Comparison of ENCODE assay signal across 8 cellular contexts in the genomic region with DNA sequence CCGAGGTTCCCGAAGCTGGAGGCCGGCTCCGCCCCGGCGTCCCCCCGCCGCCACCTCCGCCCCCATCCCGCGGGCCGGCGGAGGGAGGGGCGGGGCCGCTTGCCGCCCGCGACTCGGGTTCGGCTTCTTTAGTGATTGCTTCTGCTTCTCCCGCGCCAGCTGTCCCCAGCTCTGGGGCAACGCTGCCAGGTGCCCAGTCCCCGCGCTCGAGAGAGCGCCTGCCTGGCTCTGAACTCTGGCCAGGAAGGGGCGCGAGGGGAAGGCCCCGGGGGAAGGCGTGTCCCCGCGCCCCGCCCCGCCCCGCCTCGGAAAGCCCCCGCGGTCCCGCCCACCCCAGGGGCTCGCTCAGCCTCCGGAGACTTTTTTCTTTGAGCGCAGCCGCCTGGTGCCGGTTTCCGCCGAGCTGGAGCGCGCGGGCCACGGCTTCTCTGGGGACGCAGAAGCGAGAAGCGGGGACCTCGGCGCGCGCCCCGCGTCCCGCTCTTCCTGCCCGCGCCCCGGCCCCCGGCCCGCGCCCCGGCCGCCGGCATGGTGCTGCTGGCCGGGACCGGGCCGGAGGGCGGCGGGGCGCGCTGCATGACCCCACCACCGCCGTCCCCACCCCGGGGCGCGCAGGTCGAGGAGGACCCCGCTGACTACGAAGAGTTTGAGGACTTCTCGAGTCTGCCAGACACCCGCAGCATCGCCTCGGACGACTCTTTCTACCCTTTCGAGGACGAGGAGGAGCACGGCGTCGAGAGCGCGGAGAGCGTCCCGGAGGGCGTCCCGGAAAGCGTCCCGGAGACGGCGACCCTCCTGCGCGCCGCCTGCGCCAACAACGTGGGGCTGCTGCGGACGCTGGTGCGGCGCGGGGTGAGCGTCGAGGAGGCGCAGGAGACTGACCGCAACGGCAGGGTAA. TPM values are rescaled to one million over a fixed set of nuclear protein-coding genes. Genes with fewer than 3 reads are reported as not detected.
DNase-seq lines count a peak whose midpoint lies in the region; ATAC-seq and TF ChIP-seq lines count a peak whose summit lies in the region.

A gene (plus strand): TSS at position 131 of the 898 bp plus-strand sequence. CDS start 398 bp downstream, at position 529.

- peak; percentile 41 for ATAC-seq in HG03025 (IDR thresholded peaks at IDR 0.05; ENCODE audit: low FRiP score, unreplicated experiment)

- intact Hi-C loops in lower leg skin (cut with DNase I; ENCODE audit: low total_unique reads) = no loop called here

- H3K36me3 Mint-ChIP-seq in chondrocyte (ENCODE audit: low read depth) = no peaks in the 10 kb centered on the region

- DNase-seq in NCI-H1417 (lab: John Stamatoyannopoulos, UW) (peak; percentile 46 to 79 (median 78)), NCI-H1417 treated with DMSO at 0.1 percent for 48 hours (lab: John Stamatoyannopoulos, UW) (no peak), NCI-H2227 treated with DMSO at 0.1 percent for 48 hours (lab: John Stamatoyannopoulos, UW) (peak; percentile 50), chondrocyte (ENCODE audit: low spot score) (no peak), lower leg skin (ENCODE audit: low spot score in 2 of 2) (peak; percentile 54 to 93)
- peak; percentile 51 for DNase-seq in activated CD4-positive, CD25-positive, alpha-beta regulatory T cell treated with anti-CD3 and anti-CD28 coated beads, Interleukin-2, amount 50 U/mL, for 16 hours (ENCODE audit: low read depth, low spot score)
- peak; percentile 49 for DNase-seq in stimulated activated CD8-positive, alpha-beta memory T cell treated with anti-CD3 and anti-CD28 coated beads, Interleukin-12 subunit alpha, Interleukin-12 subunit beta, amount 100 ng/mL, for 24 hours (ENCODE audit: extremely low read depth)

- H3K4me3 Mint-ChIP-seq in chondrocyte (ENCODE audit: unreplicated experiment) = peak within 1 kb of the TSS; percentile 85

- H3K9me3 Mint-ChIP-seq in chondrocyte (ENCODE audit: low read depth) = no peaks in the 10 kb centered on the region

- H3K27me3 Mint-ChIP-seq in chondrocyte (ENCODE audit: low read depth) = no peaks in the 10 kb centered on the region

- H3K4me1 Mint-ChIP-seq in chondrocyte (ENCODE audit: low read depth) = peaks cover 29% of the 10 kb centered on the region

- peak within 1 kb of the TSS; percentile 53 for H3K4me3 ChIP-seq in lower leg skin (ENCODE audit: low read depth, poor library complexity, severe bottlenecking)

- 0 to 3% methylated on average over 53 to 64 of the region's 120 CpGs for WGBS in lower leg skin, 2 donors

- TF ChIP-seq CTCF in chondrocyte (IDR thresholded peaks at IDR 0.05) (no peak), lower leg skin (IDR thresholded peaks at IDR 0.05) (no peak)

- H3K27ac Mint-ChIP-seq in chondrocyte (ENCODE audit: unreplicated experiment) = peak within 1 kb of the TSS; percentile 54

- TF ChIP-seq POLR2A in lower leg skin (IDR thresholded peaks at IDR 0.05) = peak in 1 of 2 donors; percentile 15

RNA-seq across cellular contexts. Expression of the gene that starts here (rescaled TPM):
- 0.80 to 4.0 TPM (median 3.7 TPM) in 3 replicates for total RNA-seq in chondrocyte
- 10 to 100 TPM; 12.6 to 35.4 (median 17.6) TPM for total RNA-seq in lower leg skin

Comparison
In these comparisons a context has a peak if more than half of its experiments do, and no peak if none do; other contexts are left out.
1. DNase-seq: peak in NCI-H1417 (3 of 3), NCI-H2227 treated with DMSO at 0.1 percent for 48 hours (single experiment), activated CD4-positive, CD25-positive, alpha-beta regulatory T cell treated with anti-CD3 and anti-CD28 coated beads, Interleukin-2, amount 50 U/mL, for 16 hours (single experiment), lower leg skin (2 of 2) and stimulated activated CD8-positive, alpha-beta memory T cell treated with anti-CD3 and anti-CD28 coated beads, Interleukin-12 subunit alpha, Interleukin-12 subunit beta, amount 100 ng/mL, for 24 hours (single experiment); none in NCI-H1417 treated with DMSO at 0.1 percent for 48 hours (single experiment) and chondrocyte (single experiment).